In the genomic region with DNA sequence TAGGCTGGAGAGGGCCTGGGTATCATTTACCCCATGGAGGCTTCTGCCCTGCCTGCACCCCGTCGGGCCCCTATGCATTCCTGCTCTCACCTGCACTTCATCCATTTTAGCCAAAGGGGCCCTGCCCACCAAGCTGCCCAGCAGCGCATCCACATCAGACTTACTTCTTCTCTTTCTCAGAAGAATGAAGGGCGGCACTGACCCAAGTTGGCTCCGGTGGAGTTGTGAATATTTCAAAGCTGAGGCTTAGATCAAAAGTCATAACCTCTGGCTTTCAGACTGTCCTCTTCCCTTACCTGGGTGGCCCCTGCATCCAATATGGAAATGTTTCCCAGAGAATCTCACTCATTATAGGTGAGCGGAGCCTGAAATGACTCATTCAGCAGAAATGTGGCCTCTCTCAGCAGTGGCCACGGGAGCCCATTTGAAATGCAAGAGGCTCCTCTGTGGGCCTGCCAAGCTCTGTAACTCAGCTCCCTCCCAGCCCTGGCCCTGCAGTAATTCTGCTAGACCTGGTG, we compare ENCODE assay signal across 14 cellular contexts.
DNase-seq lines count a peak whose midpoint lies in the region; ATAC-seq, FAIRE-seq and TF ChIP-seq lines count a peak whose summit lies in the region.
"Had no signal": no experiment of that assay in that cellular context is flagged by ENCODE, and none has a peak within 500 bp of the region (broad histone marks: within the 10 kb centered on the region; RNA-seq: fewer than 3 reads in every experiment).

No MANE protein-coding gene starts in this region.

- H3K4me1 ChIP-seq in astrocyte (ENCODE audit: insufficient read depth, low read length), result peaks cover 2% of the 10 kb centered on the region
- H3K4me1 ChIP-seq in ovary (ENCODE audit: insufficient read depth), result no peaks in the 10 kb centered on the region

- H2AFZ ChIP-seq in astrocyte (ENCODE audit: low read depth, low read length), result no peak overlapping the region

- ATAC-seq in HG03196 (IDR thresholded peaks at IDR 0.05; ENCODE audit: unreplicated experiment), result no peak

- H3K9ac ChIP-seq in astrocyte (ENCODE audit: low read length), result no peak overlapping the region

- H3K4me3 ChIP-seq in astrocyte (ENCODE audit: insufficient read depth, low read depth, low read length) (no peak overlapping the region), ovary (no peak overlapping the region)
- H3K4me3 ChIP-seq: thyroid gland had no signal

- DNase-seq in ACHN (peak; percentile 64), HK-2 (ENCODE audit: unreplicated experiment) (peak; percentile 51), astrocyte (ENCODE audit: low read depth) (peak; percentile 15), iris pigment epithelial cell (ENCODE audit: low read depth) (peak; percentile 38), ovary (no peak), germinal center (ENCODE audit: low spot score) (no peak), NCI-H345 (lab: John Stamatoyannopoulos, UW) (no peak)
- DNase-seq: activated naive CD4-positive, alpha-beta T cell treated with anti-CD3 and anti-CD28 coated beads, Interleukin-2, amount 10 ng/mL, durations not matched to agents 7 days and 5 days; central memory CD4-positive, alpha-beta T cell; MM.1S; NCI-H2107; SIG-M5; thyroid gland had no signal

- TF ChIP-seq POLR2A in ovary (IDR thresholded peaks at IDR 0.05), result no peak

- TF ChIP-seq CTCF in astrocyte (IDR thresholded peaks at IDR 0.05; ENCODE audit: insufficient read depth, low read depth, low read length) (no peak), ovary (IDR thresholded peaks at IDR 0.05) (no peak)

- in situ Hi-C loops in ACHN (cut with HindIII; ENCODE audit: low pct_ligation_motif_present, low pct_unique_long_range_greater_than_20kb, low sequenced_read_pairs), result no loop called here

- H3K27me3 ChIP-seq in astrocyte (ENCODE audit: insufficient read depth, low read length) (no peaks in the 10 kb centered on the region), ovary (no peaks in the 10 kb centered on the region)
- H3K27me3 ChIP-seq: thyroid gland had no signal

- FAIRE-seq in astrocyte (lab: Jason Lieb, UNC), result no peak

- no peaks in the 10 kb centered on the region for H3K79me2 ChIP-seq in astrocyte (ENCODE audit: insufficient read depth, low read length)

- peaks cover 6% of the 10 kb centered on the region for H3K27me3 Mint-ChIP-seq in astrocyte (ENCODE audit: low read depth, unreplicated experiment)
- H3K27me3 Mint-ChIP-seq: activated naive CD4-positive, alpha-beta T cell treated with anti-CD3 and anti-CD28 coated beads, Interleukin-2, amount 10 ng/mL, durations not matched to agents 7 days and 5 days had no signal

- no peak for TF ChIP-seq EP300 in ovary (IDR thresholded peaks at IDR 0.05)

- H3K9me3 Mint-ChIP-seq in astrocyte (ENCODE audit: unreplicated experiment), result no peaks in the 10 kb centered on the region

- H3K4me3 Mint-ChIP-seq in astrocyte (ENCODE audit: unreplicated experiment), result no peak overlapping the region
- H3K4me3 Mint-ChIP-seq: activated naive CD4-positive, alpha-beta T cell treated with anti-CD3 and anti-CD28 coated beads, Interleukin-2, amount 10 ng/mL, durations not matched to agents 7 days and 5 days had no signal

- H3K36me3 Mint-ChIP-seq in astrocyte (ENCODE audit: low read depth, unreplicated experiment), result peaks cover 6% of the 10 kb centered on the region
- H3K36me3 Mint-ChIP-seq: activated naive CD4-positive, alpha-beta T cell treated with anti-CD3 and anti-CD28 coated beads, Interleukin-2, amount 10 ng/mL, durations not matched to agents 7 days and 5 days had no signal

- H3K27ac ChIP-seq in astrocyte (ENCODE audit: low read depth, low read length), result no peak overlapping the region
- no peak overlapping the region for H3K27ac ChIP-seq in ovary
- H3K27ac ChIP-seq: thyroid gland had no signal

- no peaks in the 10 kb centered on the region for H3K36me3 ChIP-seq in astrocyte (ENCODE audit: insufficient read depth, low read length)
- H3K36me3 ChIP-seq in ovary, result no peaks in the 10 kb centered on the region
- H3K36me3 ChIP-seq: thyroid gland had no signal

- 77 to 86% (median 85%) methylated on average over 7 of the region's 7 CpGs for WGBS in ovary, 3 donors

- H3K4me1 Mint-ChIP-seq in astrocyte (ENCODE audit: low read depth, unreplicated experiment), result peaks cover 18% of the 10 kb centered on the region
- H3K4me1 Mint-ChIP-seq: activated naive CD4-positive, alpha-beta T cell treated with anti-CD3 and anti-CD28 coated beads, Interleukin-2, amount 10 ng/mL, durations not matched to agents 7 days and 5 days had no signal

- H3K4me2 ChIP-seq in astrocyte (ENCODE audit: low read length), result no peak overlapping the region

- H3K27ac Mint-ChIP-seq in astrocyte (ENCODE audit: unreplicated experiment), result no peak overlapping the region
- H3K27ac Mint-ChIP-seq: activated naive CD4-positive, alpha-beta T cell treated with anti-CD3 and anti-CD28 coated beads, Interleukin-2, amount 10 ng/mL, durations not matched to agents 7 days and 5 days had no signal

- intact Hi-C loops in ovary (cut with DNase I), result no loop called here

- no peaks in the 10 kb centered on the region for H3K9me3 ChIP-seq in astrocyte (ENCODE audit: insufficient read depth, low read depth, low read length)
- no peaks in the 10 kb centered on the region for H3K9me3 ChIP-seq in ovary
- H3K9me3 ChIP-seq: thyroid gland had no signal

- no peaks in the 10 kb centered on the region for H4K20me1 ChIP-seq in astrocyte (ENCODE audit: insufficient read depth, low read length)

Comparison
In these comparisons a context has a peak if more than half of its experiments do, and no peak if none do; other contexts are left out.
1. DNase-seq: peak in ACHN (single experiment), HK-2 (single experiment), astrocyte (single experiment) and iris pigment epithelial cell (single experiment); none in ovary (0 of 5), germinal center (single experiment) and NCI-H345 (single experiment).